ENCODE assay signal across 1 cellular context in the genomic region with DNA sequence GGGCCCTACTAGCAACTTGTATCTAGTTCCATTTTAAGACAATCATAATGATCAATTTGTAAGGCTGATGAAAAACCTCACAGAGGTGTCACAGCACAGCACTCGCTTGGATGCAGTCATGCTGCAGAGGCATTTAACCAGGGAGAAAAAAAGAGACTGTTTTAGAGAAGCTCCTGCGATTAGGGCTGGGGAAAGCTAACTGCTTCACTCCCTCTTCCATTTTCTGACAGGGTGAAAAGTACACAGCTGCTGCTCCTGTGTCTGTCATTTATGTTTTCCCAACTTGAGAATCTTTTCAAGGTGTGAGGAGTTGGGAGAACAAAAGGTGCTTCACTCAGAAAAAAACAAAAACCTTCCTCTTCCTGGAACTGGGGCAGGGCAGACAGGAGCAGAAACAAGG.
TF ChIP-seq lines count a peak whose summit lies in the region.

No MANE protein-coding gene starts in this region.

TF ChIP-seq in neural cell, 6 proteins besides CTCF, POLR2A, EP300 and RAD21:
- no peak for TF ChIP-seq EZH2 (IDR thresholded peaks at IDR 0.05; ENCODE audit: borderline replicate concordance, insufficient read depth, low read length, poor library complexity, severe bottlenecking)
- TF ChIP-seq MXI1 (conservative IDR thresholded peaks at IDR 0.05; ENCODE audit: poor library complexity, severe bottlenecking) = no peak
- no peak for TF ChIP-seq TAF1 (IDR thresholded peaks at IDR 0.05; ENCODE audit: low read depth)
- no peak for TF ChIP-seq POLR2AphosphoS5 (IDR thresholded peaks at IDR 0.05)
- TF ChIP-seq SMC3 (conservative IDR thresholded peaks at IDR 0.05; ENCODE audit: poor library complexity) = no peak
- TF ChIP-seq, protein P1, sequence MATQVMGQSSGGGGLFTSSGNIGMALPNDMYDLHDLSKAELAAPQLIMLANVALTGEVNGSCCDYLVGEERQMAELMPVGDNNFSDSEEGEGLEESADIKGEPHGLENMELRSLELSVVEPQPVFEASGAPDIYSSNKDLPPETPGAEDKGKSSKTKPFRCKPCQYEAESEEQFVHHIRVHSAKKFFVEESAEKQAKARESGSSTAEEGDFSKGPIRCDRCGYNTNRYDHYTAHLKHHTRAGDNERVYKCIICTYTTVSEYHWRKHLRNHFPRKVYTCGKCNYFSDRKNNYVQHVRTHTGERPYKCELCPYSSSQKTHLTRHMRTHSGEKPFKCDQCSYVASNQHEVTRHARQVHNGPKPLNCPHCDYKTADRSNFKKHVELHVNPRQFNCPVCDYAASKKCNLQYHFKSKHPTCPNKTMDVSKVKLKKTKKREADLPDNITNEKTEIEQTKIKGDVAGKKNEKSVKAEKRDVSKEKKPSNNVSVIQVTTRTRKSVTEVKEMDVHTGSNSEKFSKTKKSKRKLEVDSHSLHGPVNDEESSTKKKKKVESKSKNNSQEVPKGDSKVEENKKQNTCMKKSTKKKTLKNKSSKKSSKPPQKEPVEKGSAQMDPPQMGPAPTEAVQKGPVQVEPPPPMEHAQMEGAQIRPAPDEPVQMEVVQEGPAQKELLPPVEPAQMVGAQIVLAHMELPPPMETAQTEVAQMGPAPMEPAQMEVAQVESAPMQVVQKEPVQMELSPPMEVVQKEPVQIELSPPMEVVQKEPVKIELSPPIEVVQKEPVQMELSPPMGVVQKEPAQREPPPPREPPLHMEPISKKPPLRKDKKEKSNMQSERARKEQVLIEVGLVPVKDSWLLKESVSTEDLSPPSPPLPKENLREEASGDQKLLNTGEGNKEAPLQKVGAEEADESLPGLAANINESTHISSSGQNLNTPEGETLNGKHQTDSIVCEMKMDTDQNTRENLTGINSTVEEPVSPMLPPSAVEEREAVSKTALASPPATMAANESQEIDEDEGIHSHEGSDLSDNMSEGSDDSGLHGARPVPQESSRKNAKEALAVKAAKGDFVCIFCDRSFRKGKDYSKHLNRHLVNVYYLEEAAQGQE (IDR thresholded peaks at IDR 0.05; ENCODE audit: borderline replicate concordance) = no peak
